ENCODE assay signal across 20 cellular contexts in the genomic region with DNA sequence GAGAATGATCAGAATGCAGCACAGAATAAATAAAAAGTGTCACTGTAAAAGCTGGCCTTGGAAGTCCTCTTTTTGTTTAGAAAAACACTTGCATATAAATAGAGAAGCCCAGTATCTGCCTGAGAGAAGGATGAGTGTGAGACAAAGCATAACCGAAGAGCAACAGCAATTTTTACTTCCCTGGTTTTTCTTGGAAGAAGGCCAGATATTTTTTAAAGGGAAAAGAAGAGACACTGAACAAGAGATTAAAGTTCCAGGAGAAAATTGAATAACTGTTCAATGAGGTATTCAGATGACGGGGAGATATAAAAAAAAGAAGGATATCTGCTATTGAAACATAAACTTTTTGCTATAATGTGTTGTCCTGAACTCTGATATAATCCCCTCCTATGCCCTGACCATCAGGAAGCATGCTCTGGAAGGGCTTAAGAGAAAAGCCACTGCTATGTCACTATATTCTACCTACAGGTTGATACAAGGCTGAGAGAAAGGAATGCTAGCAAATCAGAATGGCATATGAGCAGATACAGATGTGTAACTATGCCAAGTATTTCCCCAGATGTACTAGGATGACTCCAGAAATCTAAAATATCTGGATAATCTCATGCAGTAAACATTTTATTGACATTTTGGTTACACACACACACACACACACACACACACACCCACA.
DNase-seq lines count a peak whose midpoint lies in the region; ATAC-seq, FAIRE-seq and TF ChIP-seq lines count a peak whose summit lies in the region.
"Had no signal": no experiment of that assay in that cellular context is flagged by ENCODE, and none has a peak within 500 bp of the region (broad histone marks: within the 10 kb centered on the region; RNA-seq: fewer than 3 reads in every experiment).

No MANE protein-coding gene starts in this region.

- DNase-seq in amniotic epithelial cell (ENCODE audit: low read depth) = peak; percentile 38
- DNase-seq in kidney glomerular epithelial cell (lab: John Stamatoyannopoulos, UW) = peak; percentile 18
- no peak for DNase-seq in smooth muscle cell (lab: John Stamatoyannopoulos, UW; ENCODE audit: unreplicated experiment)
- DNase-seq in hepatic stellate cell (ENCODE audit: low spot score) = no peak
- DNase-seq in D721Med (ENCODE audit: insufficient read length, low spot score) = no peak
- DNase-seq: activated CD8-positive, alpha-beta T cell treated with anti-CD3 and anti-CD28 coated beads, Interleukin-2, amount 10 ng/mL, durations not matched to agents 7 days and 5 days; activated T-cell treated with anti-CD3 and anti-CD28 coated beads, Interleukin-2, amount 50 U/mL, for 72 hours; dorsolateral prefrontal cortex; MG63; NCI-H1694 treated with DMSO at 0.1 percent for 48 hours; occipital lobe; Peyer's patch; right lobe of liver; stimulated activated CD4-positive, alpha-beta T cell treated with anti-CD3 and anti-CD28 coated beads, Interleukin-1b, Interleukin-23, amount 100 ng/mL, for 48 hours; T-helper 9 cell; transverse colon had no signal

- H3K4me2 ChIP-seq in smooth muscle cell = peak overlapping the region; percentile 45

- H2AFZ ChIP-seq in smooth muscle cell (ENCODE audit: low read depth) = no peak overlapping the region

- H3K9ac ChIP-seq in smooth muscle cell (ENCODE audit: low read depth) = no peak overlapping the region

- H3F3A ChIP-seq in smooth muscle cell (ENCODE audit: low read depth) = peaks cover 23% of the 10 kb centered on the region

- H3K4me1 ChIP-seq in HEK293 (ENCODE audit: control insufficient read depth, insufficient read depth, low read length) (peaks cover 6% of the 10 kb centered on the region; the same call in 1 of the 2 replicates), smooth muscle cell (ENCODE audit: low read depth) (peaks cover 20% of the 10 kb centered on the region)
- H3K4me1 ChIP-seq: right lobe of liver had no signal

- no peaks in the 10 kb centered on the region for H3K27me3 ChIP-seq in smooth muscle cell (ENCODE audit: low read depth)
- H3K27me3 ChIP-seq: dorsolateral prefrontal cortex, MG63, Peyer's patch, right lobe of liver, transverse colon had no signal

- CTCF ChIA-PET in HEK293 (lab: Yijun Ruan, JAX) = no interaction called here

- POLR2A ChIA-PET in HEK293 (lab: Yijun Ruan, JAX) = no interaction called here

- TF ChIP-seq CTCF in HEK293 (tag by site-specific recombination; IDR thresholded peaks at IDR 0.05) = no peak
- TF ChIP-seq CTCF in smooth muscle cell (IDR thresholded peaks at IDR 0.05; ENCODE audit: borderline replicate concordance, insufficient read depth, poor library complexity, severe bottlenecking) = no peak
- no peak for TF ChIP-seq CTCF in D721Med (IDR thresholded peaks at IDR 0.05; ENCODE audit: insufficient read depth, missing control alignments)

- H3K27ac ChIP-seq in HEK293 (ENCODE audit: extremely low read depth, low read depth, low read length) (no peak overlapping the region), smooth muscle cell (ENCODE audit: low read depth) (peak overlapping the region; percentile 97)
- H3K27ac ChIP-seq: dorsolateral prefrontal cortex, Peyer's patch, right lobe of liver, SK-N-MC had no signal

- 27% methylated on average over 2 of the region's 2 CpGs for WGBS in smooth muscle cell (ENCODE audit: low lambda C conversion rate)

- no peak for ATAC-seq in GM21737 (IDR thresholded peaks at IDR 0.05; ENCODE audit: unreplicated experiment)
- ATAC-seq: activated CD8-positive, alpha-beta T cell treated with anti-CD3 and anti-CD28 coated beads, Interleukin-2, amount 10 ng/mL, durations not matched to agents 7 days and 5 days; activated T-cell treated with anti-CD3 and anti-CD28 coated beads, Interleukin-2, amount 50 U/mL, for 72 hours; right lobe of liver had no signal

- no peak for FAIRE-seq in D721Med (lab: Jason Lieb, UNC)
- FAIRE-seq: bronchial epithelial cell had no signal

- H3K36me3 ChIP-seq in HEK293 (ENCODE audit: control insufficient read depth in 2 of 2, insufficient read depth in 1 of 2, low read length in 2 of 2) (no peaks in the 10 kb centered on the region), smooth muscle cell (ENCODE audit: low read depth) (no peaks in the 10 kb centered on the region)
- H3K36me3 ChIP-seq: MG63, Peyer's patch, right lobe of liver, transverse colon had no signal

- no peaks in the 10 kb centered on the region for H4K20me1 ChIP-seq in smooth muscle cell (ENCODE audit: low read depth)

- peaks cover 49% of the 10 kb centered on the region for H3K79me2 ChIP-seq in smooth muscle cell (ENCODE audit: low read depth)

- no peaks in the 10 kb centered on the region for H3K9me3 ChIP-seq in HEK293 (ENCODE audit: control insufficient read depth, insufficient read depth, low read depth, low read length)
- H3K9me3 ChIP-seq in smooth muscle cell (replicated peaks; ENCODE audit: low read depth) = no peaks in the 10 kb centered on the region
- H3K9me3 ChIP-seq: MG63, Peyer's patch, right lobe of liver, transverse colon had no signal

- H3K4me3 ChIP-seq in HEK293 (ENCODE audit: low read depth, low read length) (no peak overlapping the region), smooth muscle cell (no peak overlapping the region)
- H3K4me3 ChIP-seq: dorsolateral prefrontal cortex, MG63, Peyer's patch, right lobe of liver, SK-N-MC, transverse colon had no signal

TF ChIP-seq in HEK293, 187 proteins besides CTCF, POLR2A, EP300 and RAD21:
- TF ChIP-seq ZNF518A (tag by site-specific recombination; conservative IDR thresholded peaks at IDR 0.05; ENCODE audit: low read depth) (no peak), ZBTB17 (tag by site-specific recombination; IDR thresholded peaks at IDR 0.05) (no peak), EGR2 (tag by site-specific recombination; IDR thresholded peaks at IDR 0.05; ENCODE audit: low read depth) (peak; percentile 17; the same call in 1 of the 2 replicates)
- TF ChIP-seq, protein P1, sequence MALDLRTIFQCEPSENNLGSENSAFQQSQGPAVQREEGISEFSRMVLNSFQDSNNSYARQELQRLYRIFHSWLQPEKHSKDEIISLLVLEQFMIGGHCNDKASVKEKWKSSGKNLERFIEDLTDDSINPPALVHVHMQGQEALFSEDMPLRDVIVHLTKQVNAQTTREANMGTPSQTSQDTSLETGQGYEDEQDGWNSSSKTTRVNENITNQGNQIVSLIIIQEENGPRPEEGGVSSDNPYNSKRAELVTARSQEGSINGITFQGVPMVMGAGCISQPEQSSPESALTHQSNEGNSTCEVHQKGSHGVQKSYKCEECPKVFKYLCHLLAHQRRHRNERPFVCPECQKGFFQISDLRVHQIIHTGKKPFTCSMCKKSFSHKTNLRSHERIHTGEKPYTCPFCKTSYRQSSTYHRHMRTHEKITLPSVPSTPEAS (tag by site-specific recombination; IDR thresholded peaks at IDR 0.05) = peak; percentile 45
TF ChIP-seq in HEK293: peak in this region for 2.

Comparison
In these comparisons a context has a peak if more than half of its experiments do, and no peak if none do; other contexts are left out.
1. DNase-seq: peak in amniotic epithelial cell (single experiment) and kidney glomerular epithelial cell (single experiment); none in smooth muscle cell (single experiment), hepatic stellate cell (single experiment) and D721Med (single experiment).